ENCODE assay signal across 11 cellular contexts in the genomic region with DNA sequence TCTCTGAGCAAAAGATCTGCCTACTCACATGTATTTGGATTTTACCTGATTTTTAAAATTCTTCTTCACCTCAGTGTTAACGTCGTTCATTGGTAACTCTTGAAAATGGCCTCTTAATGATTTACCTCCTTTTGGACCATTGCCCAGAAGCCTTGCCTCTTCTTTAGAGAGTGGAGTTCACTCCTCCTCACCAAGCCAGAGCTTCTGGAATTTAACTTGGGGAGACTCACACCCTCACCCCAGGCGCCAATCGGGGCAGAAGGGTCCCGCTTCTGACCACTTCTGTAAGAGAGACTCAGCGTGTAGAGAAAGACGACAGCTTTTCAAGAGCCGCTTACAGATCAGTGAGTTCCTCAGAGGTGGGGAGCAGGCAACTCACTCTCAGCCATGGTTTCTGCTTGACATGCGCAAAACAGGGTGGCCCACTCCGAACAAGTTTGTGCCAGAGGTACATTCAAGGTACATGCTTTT. TPM values are rescaled to one million over a fixed set of nuclear protein-coding genes. Genes with fewer than 3 reads are reported as not detected.
DNase-seq lines count a peak whose midpoint lies in the region; ATAC-seq and TF ChIP-seq lines count a peak whose summit lies in the region.
"Had no signal": no experiment of that assay in that cellular context is flagged by ENCODE, and none has a peak within 500 bp of the region (broad histone marks: within the 10 kb centered on the region; RNA-seq: fewer than 3 reads in every experiment).

No MANE protein-coding gene starts in this region.

- H3K27ac ChIP-seq in brain microvascular endothelial cell: no peak overlapping the region
- no peak overlapping the region for H3K27ac ChIP-seq in liver (ENCODE audit: low read depth in 1 of 2, low read length in 2 of 2)
- H3K27ac ChIP-seq in tibial artery: peak overlapping the region; percentile 68 to 77

- H3K4me3 Mint-ChIP-seq in activated CD4-positive, alpha-beta T cell treated with anti-CD3 and anti-CD28 coated beads, Interleukin-2, amount 10 ng/mL, durations not matched to agents 24 days and 14 days: peak overlapping the region; percentile 53

- CTCF ChIA-PET in HEK293T (lab: Yijun Ruan, JAX): no interaction called here

- under 1% methylated on average over 10 of the region's 10 CpGs for WGBS in liver

- peak overlapping the region in 1 of 2 donors; percentile 48 for H3K9ac ChIP-seq in liver (ENCODE audit: low read depth in 1 of 2, low read length in 2 of 2)

- POLR2A ChIA-PET in HEK293T (lab: Yijun Ruan, JAX): interaction anchor here (2.9 kb wide), 1 partner anchor 13 kb away, joined by 15 read pairs; a partner anchor contains a TSS

- peak overlapping the region; percentile 67 for H3K4me3 ChIP-seq in brain microvascular endothelial cell (ENCODE audit: low read depth, low read length)
- H3K4me3 ChIP-seq in liver (ENCODE audit: low read depth in 1 of 3, low read length in 3 of 3): peak overlapping the region; percentile 27 to 65 (median 60)
- H3K4me3 ChIP-seq in tibial artery: peak overlapping the region; percentile 53 to 65

- intact Hi-C loops in activated CD4-positive, alpha-beta T cell treated with anti-CD3 and anti-CD28 coated beads, Interleukin-2, amount 10 ng/mL, durations not matched to agents 24 days and 14 days (cut with micrococcal nuclease): no loop called here
- intact Hi-C loops in tibial artery (cut with DNase I; ENCODE audit: low total_unique reads): no loop called here

- TF ChIP-seq RAD21 in liver (IDR thresholded peaks at IDR 0.05): no peak

- no peak for TF ChIP-seq CTCF in brain microvascular endothelial cell (IDR thresholded peaks at IDR 0.05; ENCODE audit: low read depth, low read length, missing control alignments)
- TF ChIP-seq CTCF in liver (IDR thresholded peaks at IDR 0.05; ENCODE audit: low read depth, low read length, missing input control): no peak
- TF ChIP-seq CTCF in tibial artery (IDR thresholded peaks at IDR 0.05): no peak

- DNase-seq in activated CD4-positive, alpha-beta T cell treated with anti-CD3 and anti-CD28 coated beads, Interleukin-2, amount 10 ng/mL, durations not matched to agents 24 days and 14 days: no peak
- no peak for DNase-seq in activated CD4-positive, alpha-beta T cell treated with anti-CD3 and anti-CD28 coated beads for 1 hour
- DNase-seq in brain microvascular endothelial cell: no peak
- no peak for DNase-seq in tibial artery
- DNase-seq in HEK293T (ENCODE audit: extremely low spot score): no peak
- DNase-seq: DND-41 had no signal

- H3K9me3 Mint-ChIP-seq in activated CD4-positive, alpha-beta T cell treated with anti-CD3 and anti-CD28 coated beads, Interleukin-2, amount 10 ng/mL, durations not matched to agents 24 days and 14 days: no peaks in the 10 kb centered on the region

- H3K4me1 ChIP-seq in liver (ENCODE audit: control insufficient read depth in 4 of 4, insufficient read depth in 4 of 4, low read length in 3 of 4) (peaks cover 4 to 15% (median 10%) of the 10 kb centered on the region in 4 donors), tibial artery (peaks cover 0 to 29% (median 17%) of the 10 kb centered on the region in 4 donors)

- H3K4me1 Mint-ChIP-seq in activated CD4-positive, alpha-beta T cell treated with anti-CD3 and anti-CD28 coated beads, Interleukin-2, amount 10 ng/mL, durations not matched to agents 24 days and 14 days: peaks cover 27% of the 10 kb centered on the region

- H3K36me3 ChIP-seq in brain microvascular endothelial cell (replicated peaks) (no peaks in the 10 kb centered on the region), liver (ENCODE audit: control insufficient read depth in 4 of 4, insufficient read depth in 3 of 4, low read depth in 1 of 4, low read length in 3 of 4) (no peaks in the 10 kb centered on the region), tibial artery (no peaks in the 10 kb centered on the region)

- no peak for ATAC-seq in GM18873 (IDR thresholded peaks at IDR 0.05; ENCODE audit: low FRiP score, unreplicated experiment)
- no peak for ATAC-seq in HG02588 (IDR thresholded peaks at IDR 0.05; ENCODE audit: unreplicated experiment)

- in situ Hi-C loops in brain microvascular endothelial cell (cut with HindIII; ENCODE audit: low pct_ligation_motif_present, low sequenced_read_pairs): no loop called here

- H3K27ac Mint-ChIP-seq in activated CD4-positive, alpha-beta T cell treated with anti-CD3 and anti-CD28 coated beads, Interleukin-2, amount 10 ng/mL, durations not matched to agents 24 days and 14 days: no peak overlapping the region

- H3K27me3 ChIP-seq in brain microvascular endothelial cell (replicated peaks): peaks cover 2% of the 10 kb centered on the region
- H3K27me3 ChIP-seq in liver (ENCODE audit: control insufficient read depth in 4 of 4, insufficient read depth in 4 of 4, low read length in 3 of 4): peaks cover 0 to 2% (median 0%) of the 10 kb centered on the region in 4 donors
- no peaks in the 10 kb centered on the region for H3K27me3 ChIP-seq in tibial artery

- no peaks in the 10 kb centered on the region for H3K36me3 Mint-ChIP-seq in activated CD4-positive, alpha-beta T cell treated with anti-CD3 and anti-CD28 coated beads, Interleukin-2, amount 10 ng/mL, durations not matched to agents 24 days and 14 days (ENCODE audit: low read depth)

- H3K9me3 ChIP-seq in liver (ENCODE audit: control insufficient read depth in 4 of 4, low read length in 3 of 4): no peaks in the 10 kb centered on the region
- H3K9me3 ChIP-seq in tibial artery: no peaks in the 10 kb centered on the region

- peaks cover 60% of the 10 kb centered on the region for H3K27me3 Mint-ChIP-seq in activated CD4-positive, alpha-beta T cell treated with anti-CD3 and anti-CD28 coated beads, Interleukin-2, amount 10 ng/mL, durations not matched to agents 24 days and 14 days

TF ChIP-seq in liver, 16 proteins besides CTCF, POLR2A, EP300 and RAD21 (continues in another document):
- no peak for TF ChIP-seq NR2F2 (IDR thresholded peaks at IDR 0.05)
- no peak for TF ChIP-seq FOXA2 (IDR thresholded peaks at IDR 0.05)
- TF ChIP-seq JUND (IDR thresholded peaks at IDR 0.05): no peak
- no peak for TF ChIP-seq SP1 (IDR thresholded peaks at IDR 0.05)

TF ChIP-seq in HEK293T, 16 proteins besides CTCF, POLR2A, EP300 and RAD21:
- TF ChIP-seq BHLHE40 (IDR thresholded peaks at IDR 0.05; ENCODE audit: borderline replicate concordance): no peak
- no peak for TF ChIP-seq CTBP1 (IDR thresholded peaks at IDR 0.05; ENCODE audit: borderline replicate concordance)
- TF ChIP-seq SUZ12 (IDR thresholded peaks at IDR 0.05): no peak
- TF ChIP-seq, protein P1, sequence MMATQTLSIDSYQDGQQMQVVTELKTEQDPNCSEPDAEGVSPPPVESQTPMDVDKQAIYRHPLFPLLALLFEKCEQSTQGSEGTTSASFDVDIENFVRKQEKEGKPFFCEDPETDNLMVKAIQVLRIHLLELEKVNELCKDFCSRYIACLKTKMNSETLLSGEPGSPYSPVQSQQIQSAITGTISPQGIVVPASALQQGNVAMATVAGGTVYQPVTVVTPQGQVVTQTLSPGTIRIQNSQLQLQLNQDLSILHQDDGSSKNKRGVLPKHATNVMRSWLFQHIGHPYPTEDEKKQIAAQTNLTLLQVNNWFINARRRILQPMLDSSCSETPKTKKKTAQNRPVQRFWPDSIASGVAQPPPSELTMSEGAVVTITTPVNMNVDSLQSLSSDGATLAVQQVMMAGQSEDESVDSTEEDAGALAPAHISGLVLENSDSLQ (IDR thresholded peaks at IDR 0.05): no peak
- TF ChIP-seq SP1 (IDR thresholded peaks at IDR 0.05): no peak
- no peak for TF ChIP-seq HDGF (IDR thresholded peaks at IDR 0.05; ENCODE audit: borderline replicate concordance)
- TF ChIP-seq ARNT (IDR thresholded peaks at IDR 0.05): no peak
- TF ChIP-seq TARDBP (IDR thresholded peaks at IDR 0.05): no peak
- no peak for TF ChIP-seq FOXM1 (IDR thresholded peaks at IDR 0.05; ENCODE audit: borderline replicate concordance)
- no peak for TF ChIP-seq NFRKB (IDR thresholded peaks at IDR 0.05)
- TF ChIP-seq LEF1 (IDR thresholded peaks at IDR 0.05; ENCODE audit: borderline replicate concordance): no peak
- no peak for TF ChIP-seq FOXA1 (IDR thresholded peaks at IDR 0.05)
- no peak for TF ChIP-seq ZNF384 (IDR thresholded peaks at IDR 0.05)
- TF ChIP-seq FOXK2 (IDR thresholded peaks at IDR 0.05): no peak
TF ChIP-seq in HEK293T: peak in this region for 0.

RNA-seq across cellular contexts. Expression of a gene that starts 2.7 kb away (rescaled TPM):
- total RNA-seq in activated CD4-positive, alpha-beta T cell treated with anti-CD3 and anti-CD28 coated beads, Interleukin-2, amount 10 ng/mL, durations not matched to agents 24 days and 14 days: not detected in 2 replicates
- under 1 TPM in 1 of 2 donors, not detected in 1; under 0.01 TPM for total RNA-seq in liver
- not detected for polyA plus RNA-seq in liver
- total RNA-seq: mononuclear cell, RPMI7951 had no signal

RNA-seq across cellular contexts. Expression of a gene that starts 12.7 kb away (rescaled TPM):
- total RNA-seq in activated CD4-positive, alpha-beta T cell treated with anti-CD3 and anti-CD28 coated beads, Interleukin-2, amount 10 ng/mL, durations not matched to agents 24 days and 14 days: not detected in 2 replicates
- total RNA-seq in liver: 1 to 10 TPM in 1 of 2 donors, under 1 TPM in 1; 0.75 to 5.9 TPM
- under 1 TPM; 0.18 to 0.48 TPM for polyA plus RNA-seq in liver
- total RNA-seq: mononuclear cell had no signal

RNA-seq across cellular contexts. Expression of a gene that starts 45.3 kb away (rescaled TPM):
- not detected in 2 replicates for total RNA-seq in activated CD4-positive, alpha-beta T cell treated with anti-CD3 and anti-CD28 coated beads, Interleukin-2, amount 10 ng/mL, durations not matched to agents 24 days and 14 days
- under 1 TPM; 0.17 to 0.93 TPM for total RNA-seq in liver
- polyA plus RNA-seq in liver: under 1 TPM in 1 of 2 donors, not detected in 1; 0.22 TPM
- total RNA-seq: mononuclear cell, RPMI7951 had no signal

Comparison
In these comparisons a context has a peak if more than half of its experiments do, and no peak if none do; other contexts are left out.
1. H3K27ac ChIP-seq: peak in tibial artery (2 of 2); none in brain microvascular endothelial cell (single experiment) and liver (0 of 2).
2. Peak in every context shown above with its lines, with median percentiles within 50 percentile points of each other: H3K4me3 ChIP-seq.